Comparison of ENCODE assay signal across 21 cellular contexts in genomic region chr5:5645198-5645597, GRCh38.
"Had no signal": no experiment of that assay in that cellular context is flagged by ENCODE, and none has a peak within 500 bp of the region (broad histone marks: within the 10 kb centered on the region; RNA-seq: fewer than 3 reads in every experiment).

No MANE protein-coding gene starts in this region.

- H3K27me3 ChIP-seq: SJSA1 had no signal

- H3K36me3 ChIP-seq: SJSA1 had no signal

- H3K4me3 ChIP-seq: SJSA1, SK-N-MC had no signal

- H3K27ac ChIP-seq: SJSA1, SK-N-MC had no signal

- H3K9me3 ChIP-seq: SJSA1 had no signal

- DNase-seq: IMR-90, Karpas-422, KG1, MM.1S, NCI-H1092 treated with DMSO at 0.1 percent for 48 hours, NCI-H1436, NCI-H187, NCI-H2029, NCI-H2081 treated with DMSO at 0.1 percent for 48 hours, NCI-H2171, NCI-H226, NCI-H446, NCI-H510A, NCI-H526 treated with DMSO at 0.1 percent for 48 hours, NCI-H748 treated with DMSO at 0.1 percent for 48 hours, Right ventricle myocardium superior, RPMI8226, SIG-M5 had no signal

- ATAC-seq: HepG2 had no signal
